In the genomic region with DNA sequence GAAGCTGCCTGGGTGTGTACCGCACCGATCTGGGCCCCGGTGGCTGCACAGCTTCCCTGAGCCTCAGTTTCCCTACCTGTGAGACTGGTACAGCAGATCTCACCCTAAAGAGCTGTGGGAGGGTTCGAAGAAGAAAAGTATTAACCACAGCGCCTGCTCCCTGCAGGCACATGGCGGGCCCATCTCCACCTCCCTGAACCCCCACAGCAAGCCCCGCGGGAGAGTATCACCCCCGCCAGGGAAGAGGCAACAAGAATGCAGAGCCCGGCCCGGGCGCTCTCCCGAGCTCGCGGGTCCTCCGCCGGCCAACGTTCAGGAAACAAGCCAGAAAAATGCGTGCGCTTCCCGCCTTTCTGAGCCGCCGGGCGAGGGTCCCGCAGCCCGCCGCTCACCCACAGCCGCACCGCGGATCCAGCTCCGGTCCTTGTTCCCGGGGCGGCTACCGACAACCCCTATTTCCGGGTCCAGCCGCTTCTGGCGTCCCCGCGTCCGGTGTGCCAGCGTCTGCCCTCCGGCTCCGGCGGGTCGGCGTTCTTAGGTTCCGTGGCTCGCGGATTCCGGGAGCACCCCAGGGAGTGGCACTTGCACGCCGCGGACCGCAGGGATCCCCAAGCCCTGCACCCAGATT, we compare ENCODE assay signal across 8 cellular contexts. TPM values are rescaled to one million over a fixed set of nuclear protein-coding genes. Genes with fewer than 3 reads are reported as not detected.
DNase-seq lines count a peak whose midpoint lies in the region; ATAC-seq and TF ChIP-seq lines count a peak whose summit lies in the region.

A gene with protein sequence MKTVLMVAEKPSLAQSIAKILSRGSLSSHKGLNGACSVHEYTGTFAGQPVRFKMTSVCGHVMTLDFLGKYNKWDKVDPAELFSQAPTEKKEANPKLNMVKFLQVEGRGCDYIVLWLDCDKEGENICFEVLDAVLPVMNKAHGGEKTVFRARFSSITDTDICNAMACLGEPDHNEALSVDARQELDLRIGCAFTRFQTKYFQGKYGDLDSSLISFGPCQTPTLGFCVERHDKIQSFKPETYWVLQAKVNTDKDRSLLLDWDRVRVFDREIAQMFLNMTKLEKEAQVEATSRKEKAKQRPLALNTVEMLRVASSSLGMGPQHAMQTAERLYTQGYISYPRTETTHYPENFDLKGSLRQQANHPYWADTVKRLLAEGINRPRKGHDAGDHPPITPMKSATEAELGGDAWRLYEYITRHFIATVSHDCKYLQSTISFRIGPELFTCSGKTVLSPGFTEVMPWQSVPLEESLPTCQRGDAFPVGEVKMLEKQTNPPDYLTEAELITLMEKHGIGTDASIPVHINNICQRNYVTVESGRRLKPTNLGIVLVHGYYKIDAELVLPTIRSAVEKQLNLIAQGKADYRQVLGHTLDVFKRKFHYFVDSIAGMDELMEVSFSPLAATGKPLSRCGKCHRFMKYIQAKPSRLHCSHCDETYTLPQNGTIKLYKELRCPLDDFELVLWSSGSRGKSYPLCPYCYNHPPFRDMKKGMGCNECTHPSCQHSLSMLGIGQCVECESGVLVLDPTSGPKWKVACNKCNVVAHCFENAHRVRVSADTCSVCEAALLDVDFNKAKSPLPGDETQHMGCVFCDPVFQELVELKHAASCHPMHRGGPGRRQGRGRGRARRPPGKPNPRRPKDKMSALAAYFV (minus strand): TSS at position 450 of the 628 bp plus-strand sequence. CDS start 7,078 bp downstream, outside the sequence.

- intact Hi-C loops in CD14-positive monocyte (cut with micrococcal nuclease), result no loop called here
- intact Hi-C loops in left ventricle myocardium inferior (cut with micrococcal nuclease), result no loop called here

- H3K4me1 Mint-ChIP-seq in CD14-positive monocyte, result peaks cover 22% of the 10 kb centered on the region
- peaks cover 26% of the 10 kb centered on the region for H3K4me1 Mint-ChIP-seq in T-helper 1 cell treated with Interleukin-12 subunit alpha and Interleukin-12 subunit beta and Interleukin-4 antibody, amounts not matched to agents 30 μg/mL and 1 μg/mL, for 36 hours (ENCODE audit: low read depth)
- H3K4me1 Mint-ChIP-seq in progenitor cell of endocrine pancreas (ENCODE audit: low read depth), result peaks cover 7% of the 10 kb centered on the region

- H3K4me1 ChIP-seq in left ventricle myocardium inferior (peaks cover 23% of the 10 kb centered on the region), upper lobe of left lung (peaks cover 10 to 33% (median 17%) of the 10 kb centered on the region in 4 donors)

- H3K36me3 Mint-ChIP-seq in CD14-positive monocyte (peaks cover 14 to 17% of the 10 kb centered on the region in 2 donors), progenitor cell of endocrine pancreas (ENCODE audit: insufficient read depth) (peaks cover 4% of the 10 kb centered on the region)
- peaks cover 3% of the 10 kb centered on the region for H3K36me3 Mint-ChIP-seq in T-helper 1 cell treated with Interleukin-12 subunit alpha and Interleukin-12 subunit beta and Interleukin-4 antibody, amounts not matched to agents 30 μg/mL and 1 μg/mL, for 36 hours (ENCODE audit: low read depth)

- H3K27ac ChIP-seq in left ventricle myocardium inferior (replicated peaks) (peak within 1 kb of the TSS; percentile 89), upper lobe of left lung (peak within 1 kb of the TSS; percentile 74 to 90 (median 86))

- ATAC-seq in GM21619 (IDR thresholded peaks at IDR 0.05; ENCODE audit: unreplicated experiment), result peak; percentile 61
- peak; percentile 89 to 95 for ATAC-seq in upper lobe of left lung (ENCODE audit: low FRiP score in 2 of 2)

- WGBS in upper lobe of left lung, 2 donors, result 0% methylated on average over 9 to 54 of the region's 54 CpGs

- H3K27me3 ChIP-seq in left ventricle myocardium inferior (ENCODE audit: low read depth) (no peaks in the 10 kb centered on the region), upper lobe of left lung (no peaks in the 10 kb centered on the region)

- H3K9me3 Mint-ChIP-seq in CD14-positive monocyte, result no peaks in the 10 kb centered on the region
- H3K9me3 Mint-ChIP-seq in T-helper 1 cell treated with Interleukin-12 subunit alpha and Interleukin-12 subunit beta and Interleukin-4 antibody, amounts not matched to agents 30 μg/mL and 1 μg/mL, for 36 hours, result no peaks in the 10 kb centered on the region
- no peaks in the 10 kb centered on the region for H3K9me3 Mint-ChIP-seq in progenitor cell of endocrine pancreas (ENCODE audit: low read depth)

- DNase-seq in CD14-positive monocyte (ENCODE audit: low spot score), result peak; percentile 77
- peak; percentile 6 for DNase-seq in NCI-H128 (lab: John Stamatoyannopoulos, UW; ENCODE audit: unreplicated experiment)
- peak; percentile 63 for DNase-seq in amniotic epithelial cell (ENCODE audit: low read depth)
- DNase-seq in left ventricle myocardium inferior, result peak; percentile 84
- DNase-seq in progenitor cell of endocrine pancreas (ENCODE audit: low spot score, unreplicated experiment), result peak; percentile 59
- DNase-seq in upper lobe of left lung, result peak; percentile 88 to 95

- H3K9me3 ChIP-seq in left ventricle myocardium inferior (replicated peaks) (no peaks in the 10 kb centered on the region), upper lobe of left lung (no peaks in the 10 kb centered on the region)

- peak within 1 kb of the TSS; percentile 83 to 90 for H3K4me3 Mint-ChIP-seq in CD14-positive monocyte
- H3K4me3 Mint-ChIP-seq in T-helper 1 cell treated with Interleukin-12 subunit alpha and Interleukin-12 subunit beta and Interleukin-4 antibody, amounts not matched to agents 30 μg/mL and 1 μg/mL, for 36 hours, result peak within 1 kb of the TSS; percentile 83
- peak within 1 kb of the TSS; percentile 89 for H3K4me3 Mint-ChIP-seq in progenitor cell of endocrine pancreas (ENCODE audit: low read depth)

- TF ChIP-seq CTCF in CD14-positive monocyte (IDR thresholded peaks at IDR 0.05) (no peak), left ventricle myocardium inferior (IDR thresholded peaks at IDR 0.05; ENCODE audit: borderline replicate concordance) (no peak), progenitor cell of endocrine pancreas (IDR thresholded peaks at IDR 0.05; ENCODE audit: unreplicated experiment) (no peak), upper lobe of left lung (IDR thresholded peaks at IDR 0.05) (peak in 1 of 6 experiments; percentile 33)

- H3K27me3 Mint-ChIP-seq in CD14-positive monocyte (ENCODE audit: low read depth in 3 of 3) (peaks cover 0 to under 1% (median 0%) of the 10 kb centered on the region in 3 donors), progenitor cell of endocrine pancreas (no peaks in the 10 kb centered on the region)
- no peaks in the 10 kb centered on the region for H3K27me3 Mint-ChIP-seq in T-helper 1 cell treated with Interleukin-12 subunit alpha and Interleukin-12 subunit beta and Interleukin-4 antibody, amounts not matched to agents 30 μg/mL and 1 μg/mL, for 36 hours (ENCODE audit: low read depth)

- H3K27ac Mint-ChIP-seq in CD14-positive monocyte (peak within 1 kb of the TSS; percentile 25 to 89 (median 76)), progenitor cell of endocrine pancreas (peak within 1 kb of the TSS; percentile 81)
- H3K27ac Mint-ChIP-seq in T-helper 1 cell treated with Interleukin-12 subunit alpha and Interleukin-12 subunit beta and Interleukin-4 antibody, amounts not matched to agents 30 μg/mL and 1 μg/mL, for 36 hours, result peak within 1 kb of the TSS; percentile 69

- H3K4me3 ChIP-seq in left ventricle myocardium inferior, result peak within 1 kb of the TSS; percentile 89
- peak within 1 kb of the TSS; percentile 71 to 88 (median 82) for H3K4me3 ChIP-seq in upper lobe of left lung

- no peak for TF ChIP-seq EP300 in upper lobe of left lung (IDR thresholded peaks at IDR 0.05)

- H3K36me3 ChIP-seq in left ventricle myocardium inferior (no peaks in the 10 kb centered on the region), upper lobe of left lung (peaks cover 0 to 6% (median 3%) of the 10 kb centered on the region in 4 donors)

- TF ChIP-seq POLR2A in upper lobe of left lung (IDR thresholded peaks at IDR 0.05), result peak in 3 of 4 donors; percentile 19 to 70 (median 41)

RNA-seq across cellular contexts. Expression of the gene that starts here (rescaled TPM):
- polyA plus RNA-seq in CD14-positive monocyte, result 1 to 10 TPM; 9.0 to 9.5 TPM
- total RNA-seq in left ventricle myocardium inferior (11.2 TPM), progenitor cell of endocrine pancreas (81.1 and 83.3 TPM in 2 replicates), upper lobe of left lung (100 to 1,000 TPM in 1 of 6 donors, 10 to 100 TPM in 5; 22.5 to 111 (median 34.0) TPM)

Comparison
In these comparisons a context has a peak if more than half of its experiments do, and no peak if none do; other contexts are left out.
1. Peak in every context shown above with its lines: DNase-seq, ATAC-seq, H3K4me3 ChIP-seq and H3K27ac ChIP-seq.
2. DNase-seq: peak in every context shown above with its lines; median percentile 92 in upper lobe of left lung; 84 in left ventricle myocardium inferior; 77 in CD14-positive monocyte; 63 in amniotic epithelial cell; 59 in progenitor cell of endocrine pancreas; 6 in NCI-H128.